ENCODE assay signal across 8 cellular contexts in genomic region chr15:92810418-92811138, GRCh38.
A peak's percentile ranks its signal among the peaks of the same experiment; 100 is the strongest.
DNase-seq lines count a peak whose midpoint lies in the region; ATAC-seq and TF ChIP-seq lines count a peak whose summit lies in the region.

No MANE protein-coding gene starts in this region.

- TF ChIP-seq POLR2A in upper lobe of left lung (IDR thresholded peaks at IDR 0.05): peak in 3 of 4 donors; percentile 32 to 77 (median 69)

- DNase-seq in GM10266 (ENCODE audit: extremely low spot score) (peak; percentile 43), NCI-H2081 (lab: John Stamatoyannopoulos, UW) (peak; percentile 76 to 87), epithelial cell of proximal tubule (ENCODE audit: low read depth) (no peak), myocyte (ENCODE audit: low read depth) (peak; percentile 95), upper lobe of left lung (peak in 1 of 2 donors; percentile 66), middle frontal gyrus (ENCODE audit: extremely low spot score, low spot score) (no peak)

- no peaks in the 10 kb centered on the region for H3K9me3 ChIP-seq in upper lobe of left lung

- H3K4me3 ChIP-seq in epithelial cell of proximal tubule (ENCODE audit: low read depth, low read length): peak overlapping the region; percentile 69
- peak overlapping the region in 3 of 4 donors; percentile 2 to 62 (median 57) for H3K4me3 ChIP-seq in upper lobe of left lung

- ATAC-seq in upper lobe of left lung (ENCODE audit: low FRiP score in 2 of 2): peak; percentile 11 to 69

- no peaks in the 10 kb centered on the region for H3K36me3 ChIP-seq in upper lobe of left lung

- no peak for TF ChIP-seq CTCF in 22Rv1 (IDR thresholded peaks at IDR 0.05)
- no peak for TF ChIP-seq CTCF in GM10266 (IDR thresholded peaks at IDR 0.05; ENCODE audit: control insufficient read depth, insufficient read depth, low read depth, missing control alignments)
- TF ChIP-seq CTCF in VCaP (conservative IDR thresholded peaks at IDR 0.05): no peak
- no peak for TF ChIP-seq CTCF in epithelial cell of proximal tubule (conservative IDR thresholded peaks at IDR 0.05; ENCODE audit: low read depth, low read length)
- no peak for TF ChIP-seq CTCF in upper lobe of left lung (IDR thresholded peaks at IDR 0.05)

- no peaks in the 10 kb centered on the region for H3K27me3 ChIP-seq in upper lobe of left lung

- TF ChIP-seq EP300 in upper lobe of left lung (IDR thresholded peaks at IDR 0.05): peak in 1 of 4 donors; percentile 18

- WGBS in upper lobe of left lung, 2 donors: 27 to 33% methylated on average over 10 of the region's 10 CpGs

- H3K4me1 ChIP-seq in upper lobe of left lung: peaks cover 15 to 28% (median 19%) of the 10 kb centered on the region in 4 donors

- peak overlapping the region; percentile 100 for H3K27ac ChIP-seq in 22Rv1
- peak overlapping the region; percentile 100 for H3K27ac ChIP-seq in VCaP
- H3K27ac ChIP-seq in upper lobe of left lung: peak overlapping the region; percentile 95 to 99 (median 98)

Comparison
In these comparisons a context has a peak if more than half of its experiments do, and no peak if none do; other contexts are left out.
1. DNase-seq: peak in GM10266 (single experiment), NCI-H2081 (2 of 2) and myocyte (single experiment); none in epithelial cell of proximal tubule (single experiment) and middle frontal gyrus (single experiment).
2. Peak in every context shown above with its lines, with median percentiles within 50 percentile points of each other: H3K27ac ChIP-seq.